1 cellular context compared by ENCODE assay signal in the genomic region with DNA sequence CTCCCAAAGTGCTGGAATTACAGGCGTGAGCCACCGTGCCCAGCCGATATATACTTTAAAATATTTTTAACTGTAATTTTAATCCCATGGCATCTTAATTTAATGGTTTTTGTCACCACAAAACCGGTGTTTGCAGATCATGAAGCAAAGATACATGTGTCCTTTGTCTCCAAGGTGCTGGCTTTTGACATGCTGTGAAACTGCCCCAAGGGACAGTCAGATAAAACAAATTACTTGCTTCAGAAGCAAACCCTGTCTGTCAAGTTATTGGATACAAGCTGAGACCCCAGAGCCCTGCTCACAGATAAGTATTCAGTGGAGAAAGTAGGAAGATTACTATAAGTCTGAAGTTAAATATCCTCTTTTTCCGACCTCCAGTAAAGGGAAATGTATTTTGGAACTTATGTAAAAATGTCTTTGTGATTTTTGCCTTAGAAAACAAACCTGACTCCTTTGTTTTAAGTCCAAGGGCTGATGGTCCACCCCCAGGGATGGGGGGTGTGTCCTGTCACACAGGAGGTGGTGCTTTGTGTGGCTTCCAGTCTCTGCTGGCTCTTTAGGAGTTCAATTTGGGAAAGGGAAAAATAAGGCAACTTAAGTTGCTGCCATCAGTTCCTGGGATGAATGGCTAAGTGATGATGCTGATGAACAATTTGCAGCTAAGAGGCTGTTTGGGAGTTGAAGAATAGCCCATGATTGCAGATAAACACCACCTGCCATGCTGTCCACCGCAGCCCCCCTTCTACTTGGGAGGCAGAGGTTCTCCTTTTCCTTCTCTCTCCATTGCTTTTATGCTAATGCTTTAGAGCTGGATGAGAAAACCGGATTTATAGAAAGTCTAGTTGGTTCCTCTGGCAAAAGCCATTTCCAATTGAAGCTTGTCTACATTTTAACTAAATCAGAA.
TF ChIP-seq lines count a peak whose summit lies in the region.

No MANE protein-coding gene starts in this region.

TF ChIP-seq in HCT116, 20 proteins besides CTCF, POLR2A, EP300 and RAD21 (continued from another document):
- TF ChIP-seq, protein P1, sequence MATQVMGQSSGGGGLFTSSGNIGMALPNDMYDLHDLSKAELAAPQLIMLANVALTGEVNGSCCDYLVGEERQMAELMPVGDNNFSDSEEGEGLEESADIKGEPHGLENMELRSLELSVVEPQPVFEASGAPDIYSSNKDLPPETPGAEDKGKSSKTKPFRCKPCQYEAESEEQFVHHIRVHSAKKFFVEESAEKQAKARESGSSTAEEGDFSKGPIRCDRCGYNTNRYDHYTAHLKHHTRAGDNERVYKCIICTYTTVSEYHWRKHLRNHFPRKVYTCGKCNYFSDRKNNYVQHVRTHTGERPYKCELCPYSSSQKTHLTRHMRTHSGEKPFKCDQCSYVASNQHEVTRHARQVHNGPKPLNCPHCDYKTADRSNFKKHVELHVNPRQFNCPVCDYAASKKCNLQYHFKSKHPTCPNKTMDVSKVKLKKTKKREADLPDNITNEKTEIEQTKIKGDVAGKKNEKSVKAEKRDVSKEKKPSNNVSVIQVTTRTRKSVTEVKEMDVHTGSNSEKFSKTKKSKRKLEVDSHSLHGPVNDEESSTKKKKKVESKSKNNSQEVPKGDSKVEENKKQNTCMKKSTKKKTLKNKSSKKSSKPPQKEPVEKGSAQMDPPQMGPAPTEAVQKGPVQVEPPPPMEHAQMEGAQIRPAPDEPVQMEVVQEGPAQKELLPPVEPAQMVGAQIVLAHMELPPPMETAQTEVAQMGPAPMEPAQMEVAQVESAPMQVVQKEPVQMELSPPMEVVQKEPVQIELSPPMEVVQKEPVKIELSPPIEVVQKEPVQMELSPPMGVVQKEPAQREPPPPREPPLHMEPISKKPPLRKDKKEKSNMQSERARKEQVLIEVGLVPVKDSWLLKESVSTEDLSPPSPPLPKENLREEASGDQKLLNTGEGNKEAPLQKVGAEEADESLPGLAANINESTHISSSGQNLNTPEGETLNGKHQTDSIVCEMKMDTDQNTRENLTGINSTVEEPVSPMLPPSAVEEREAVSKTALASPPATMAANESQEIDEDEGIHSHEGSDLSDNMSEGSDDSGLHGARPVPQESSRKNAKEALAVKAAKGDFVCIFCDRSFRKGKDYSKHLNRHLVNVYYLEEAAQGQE (IDR thresholded peaks at IDR 0.05; ENCODE audit: low read depth) = no peak
